ENCODE assay signal across 1 cellular context in genomic region chr6:10747251-10747972, GRCh38.
A peak's percentile ranks its signal among the peaks of the same experiment; 100 is the strongest.
TF ChIP-seq lines count a peak whose summit lies in the region.

TSS of gene TMEM14B (plus strand) at chr6:10747805. CDS start at chr6:10749246, 1,441 bp downstream.

TF ChIP-seq in HepG2, 621 proteins besides CTCF, POLR2A, EP300 and RAD21 (continued from another document and continues in another):
- TF ChIP-seq PAWR (CRISPR knock-in tag; IDR thresholded peaks at IDR 0.05; ENCODE audit: borderline replicate concordance) (no peak), ZBTB7B (CRISPR knock-in tag; IDR thresholded peaks at IDR 0.05) (no peak; the same call in 1 of the 2 replicates), NCOA1 (CRISPR knock-in tag; IDR thresholded peaks at IDR 0.05) (no peak), GPBP1L1 (CRISPR knock-in tag; IDR thresholded peaks at IDR 0.05) (no peak), ZNF510 (CRISPR knock-in tag; IDR thresholded peaks at IDR 0.05; ENCODE audit: low read depth) (peak; percentile 91), ZNF282 (IDR thresholded peaks at IDR 0.05; ENCODE audit: partially characterized antibody) (no peak), RFXAP (CRISPR knock-in tag; IDR thresholded peaks at IDR 0.05; ENCODE audit: borderline replicate concordance) (peak; percentile 53; the same call in 1 of the 2 replicates), ELF4 (CRISPR knock-in tag; IDR thresholded peaks at IDR 0.05; ENCODE audit: borderline replicate concordance) (peak; percentile 74; the same call in 1 of the 2 replicates), TOE1 (CRISPR knock-in tag; IDR thresholded peaks at IDR 0.05) (peak; percentile 94; the same call in 1 of the 2 replicates), ZFY (CRISPR knock-in tag; IDR thresholded peaks at IDR 0.05) (peak; percentile 92), HIVEP1 (CRISPR knock-in tag; IDR thresholded peaks at IDR 0.05) (peak; percentile 95), GLMP (CRISPR knock-in tag; IDR thresholded peaks at IDR 0.05; ENCODE audit: borderline replicate concordance) (no peak), ZBTB26 (CRISPR knock-in tag; IDR thresholded peaks at IDR 0.05; ENCODE audit: borderline replicate concordance) (peak; percentile 50), TAF1 (CRISPR knock-in tag; IDR thresholded peaks at IDR 0.05) (peak; percentile 95), HES4 (CRISPR knock-in tag; IDR thresholded peaks at IDR 0.05; ENCODE audit: borderline replicate concordance) (0 out of 2 replicates have a peak, but pooled peaks have one; percentile 64), ZNF101 (CRISPR knock-in tag; IDR thresholded peaks at IDR 0.05; ENCODE audit: borderline replicate concordance, low read depth) (no peak), THAP9 (CRISPR knock-in tag; IDR thresholded peaks at IDR 0.05; ENCODE audit: borderline replicate concordance) (peak; percentile 89), HMGXB3 (CRISPR knock-in tag; IDR thresholded peaks at IDR 0.05; ENCODE audit: borderline replicate concordance) (peak; percentile 81), EED (CRISPR knock-in tag; IDR thresholded peaks at IDR 0.05) (peak; percentile 23; the same call in 1 of the 2 replicates), HMGXB4 (CRISPR knock-in tag; IDR thresholded peaks at IDR 0.05; ENCODE audit: borderline replicate concordance in 1 of 2, low read depth in 1 of 2) (peak; percentile 89 to 93), ZNF766 (CRISPR knock-in tag; IDR thresholded peaks at IDR 0.05; ENCODE audit: borderline replicate concordance) (no peak), ONECUT2 (CRISPR knock-in tag; IDR thresholded peaks at IDR 0.05) (0 out of 2 replicates have a peak, but pooled peaks have one; percentile 55), ZNF777 (CRISPR knock-in tag; IDR thresholded peaks at IDR 0.05) (no peak; the same call in 1 of the 2 replicates), KMT2B (CRISPR knock-in tag; IDR thresholded peaks at IDR 0.05) (peak; percentile 96), KLF11 (CRISPR knock-in tag; IDR thresholded peaks at IDR 0.05) (peak; percentile 94), ZNF382 (CRISPR knock-in tag; IDR thresholded peaks at IDR 0.05; ENCODE audit: borderline replicate concordance) (no peak), ZNF512 (CRISPR knock-in tag; IDR thresholded peaks at IDR 0.05) (no peak), ZNF572 (CRISPR knock-in tag; IDR thresholded peaks at IDR 0.05) (peak; percentile 92; the same call in 1 of the 2 replicates), SP1 (IDR thresholded peaks at IDR 0.05) (no peak), SP1 (CRISPR knock-in tag; IDR thresholded peaks at IDR 0.05) (peak; percentile 74), ZNF629 (CRISPR knock-in tag; conservative IDR thresholded peaks at IDR 0.05) (peak; percentile 19; the same call in 1 of the 2 replicates), ZNF639 (CRISPR knock-in tag; conservative IDR thresholded peaks at IDR 0.05) (peak; percentile 99), ZNF670 (CRISPR knock-in tag; IDR thresholded peaks at IDR 0.05; ENCODE audit: borderline replicate concordance) (0 out of 2 replicates have a peak, but pooled peaks have one; percentile 75), ZNF569 (CRISPR knock-in tag; IDR thresholded peaks at IDR 0.05; ENCODE audit: borderline replicate concordance) (no peak; the same call in 1 of the 2 replicates), ZNF672 (CRISPR knock-in tag; IDR thresholded peaks at IDR 0.05) (no peak), FOXJ3 (CRISPR knock-in tag; IDR thresholded peaks at IDR 0.05; ENCODE audit: borderline replicate concordance) (peak; percentile 66; the same call in 1 of the 2 replicates), PRDM10 (CRISPR knock-in tag; IDR thresholded peaks at IDR 0.05; ENCODE audit: low read depth) (0 out of 2 replicates have a peak, but pooled peaks have one; percentile 64)
